In the genomic region with DNA sequence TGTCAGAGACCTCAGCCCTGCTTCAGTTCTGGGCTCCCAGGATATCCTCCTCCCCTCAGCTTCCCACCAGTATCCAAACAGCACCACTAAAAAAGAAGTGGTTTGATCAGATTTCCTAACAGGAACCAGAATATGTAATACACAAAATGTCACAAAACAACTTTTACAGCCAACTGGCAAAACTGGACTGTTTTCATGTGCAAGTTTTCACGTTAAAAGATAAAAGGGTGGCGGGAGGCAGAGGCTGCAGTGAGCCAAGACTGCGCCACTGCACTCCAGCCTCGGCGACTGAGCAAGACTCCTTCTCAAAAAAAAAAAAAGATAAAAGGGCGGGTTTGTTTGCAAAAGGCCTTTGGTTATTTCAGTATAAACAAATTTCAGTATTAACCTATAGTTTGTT, we compare ENCODE assay signal across 27 cellular contexts. TPM values are rescaled to one million over a fixed set of nuclear protein-coding genes. Genes with fewer than 3 reads are reported as not detected.
"Had no signal": no experiment of that assay in that cellular context is flagged by ENCODE, and none has a peak within 500 bp of the region (broad histone marks: within the 10 kb centered on the region; RNA-seq: fewer than 3 reads in every experiment).

No MANE protein-coding gene starts in this region.

- H3K27ac ChIP-seq: KMS-11, Peyer's patch, RWPE1, SJCRH30, WERI-Rb-1 had no signal

- H3K4me1 ChIP-seq: Peyer's patch, SJCRH30 had no signal

- H3K27me3 Mint-ChIP-seq: activated CD4-positive, alpha-beta memory T cell treated with anti-CD3 and anti-CD28 coated beads for 36 hours; activated naive CD4-positive, alpha-beta T cell treated with anti-CD3 and anti-CD28 coated beads, Interleukin-2, amount 10 ng/mL, durations not matched to agents 7 days and 5 days; activated naive CD8-positive, alpha-beta T cell treated with anti-CD3 and anti-CD28 coated beads for 36 hours had no signal

- H3K27me3 ChIP-seq: MG63, Peyer's patch, SJCRH30 had no signal

- ATAC-seq: activated CD4-positive, CD25-positive, alpha-beta regulatory T cell treated with anti-CD3 and anti-CD28 coated beads, Interleukin-2, amount 50 U/mL, for 24 hours; activated T-cell treated with anti-CD3 and anti-CD28 coated beads, Interleukin-2, amount 50 U/mL, for 72 hours had no signal

- H3K4me3 ChIP-seq: MG63, Peyer's patch, SJCRH30 had no signal

- DNase-seq: activated CD4-positive, alpha-beta memory T cell treated with anti-CD3 and anti-CD28 coated beads for 36 hours; activated CD4-positive, alpha-beta T cell treated with anti-CD3 and anti-CD28 coated beads for 4 hours; activated CD8-positive, alpha-beta memory T cell treated with anti-CD3 and anti-CD28 coated beads for 24 hours; activated gamma-delta T cell treated with Interleukin-2 at 50 U/mL for 16 hours; activated naive CD4-positive, alpha-beta T cell treated with anti-CD3 and anti-CD28 coated beads, Interleukin-2, amount 10 ng/mL, durations not matched to agents 7 days and 5 days; activated naive CD8-positive, alpha-beta T cell treated with anti-CD3 and anti-CD28 coated beads for 36 hours; activated T-cell treated with anti-CD3 and anti-CD28 coated beads, Interleukin-2, amount 50 U/mL, for 72 hours; caudate nucleus; MG63; MV-4-11; NCI-H1092 treated with DMSO at 0.1 percent for 48 hours; NCI-H1436; NCI-H2029 treated with DMSO at 0.1 percent for 48 hours; NCI-H510A treated with DMSO at 0.1 percent for 48 hours; NCI-H69; Peyer's patch; Right ventricle myocardium superior; SJCRH30; SK-N-SH; T-helper 1 cell; WERI-Rb-1 had no signal

- H3K4me2 ChIP-seq: KMS-11, SK-N-SH had no signal

- H3K9me3 Mint-ChIP-seq: activated CD4-positive, alpha-beta memory T cell treated with anti-CD3 and anti-CD28 coated beads for 36 hours; activated naive CD4-positive, alpha-beta T cell treated with anti-CD3 and anti-CD28 coated beads, Interleukin-2, amount 10 ng/mL, durations not matched to agents 7 days and 5 days; activated naive CD8-positive, alpha-beta T cell treated with anti-CD3 and anti-CD28 coated beads for 36 hours; activated T-cell treated with anti-CD3 and anti-CD28 coated beads, Interleukin-2, amount 50 U/mL, for 72 hours; activated T-helper 2 cell treated with anti-CD3 and anti-CD28 coated beads, Interferon-gamma antibody, Interleukin-2, Interleukin-4, amounts not matched to agents 10 μg/mL and 5 μg/mL and 100 μg/mL, durations not matched to agents 14 hours and 24 hours and 36 hours had no signal

- H3K9me3 ChIP-seq: MG63, Peyer's patch, SJCRH30, SK-N-SH had no signal

- H3K4me3 Mint-ChIP-seq: activated CD4-positive, alpha-beta memory T cell treated with anti-CD3 and anti-CD28 coated beads for 36 hours; activated naive CD4-positive, alpha-beta T cell treated with anti-CD3 and anti-CD28 coated beads, Interleukin-2, amount 10 ng/mL, durations not matched to agents 7 days and 5 days; activated naive CD8-positive, alpha-beta T cell treated with anti-CD3 and anti-CD28 coated beads for 36 hours; activated T-cell treated with anti-CD3 and anti-CD28 coated beads, Interleukin-2, amount 50 U/mL, for 72 hours had no signal

- H3K4me1 Mint-ChIP-seq: activated naive CD4-positive, alpha-beta T cell treated with anti-CD3 and anti-CD28 coated beads, Interleukin-2, amount 10 ng/mL, durations not matched to agents 7 days and 5 days; activated naive CD8-positive, alpha-beta T cell treated with anti-CD3 and anti-CD28 coated beads for 36 hours had no signal

- H3K27ac Mint-ChIP-seq: activated CD4-positive, alpha-beta memory T cell treated with anti-CD3 and anti-CD28 coated beads for 36 hours; activated naive CD8-positive, alpha-beta T cell treated with anti-CD3 and anti-CD28 coated beads for 36 hours; activated T-cell treated with anti-CD3 and anti-CD28 coated beads, Interleukin-2, amount 50 U/mL, for 72 hours; activated T-helper 2 cell treated with anti-CD3 and anti-CD28 coated beads, Interferon-gamma antibody, Interleukin-2, Interleukin-4, amounts not matched to agents 10 μg/mL and 5 μg/mL and 100 μg/mL, durations not matched to agents 14 hours and 24 hours and 36 hours had no signal

- H3K9ac ChIP-seq: KMS-11, SK-N-SH had no signal

RNA-seq across cellular contexts. Expression of a gene that starts 36.9 kb away (rescaled TPM):
- total RNA-seq: activated CD4-positive, alpha-beta memory T cell treated with anti-CD3 and anti-CD28 coated beads for 36 hours; activated T-cell treated with anti-CD3 and anti-CD28 coated beads, Interleukin-2, amount 50 U/mL, for 72 hours; activated T-helper 2 cell treated with anti-CD3 and anti-CD28 coated beads, Interferon-gamma antibody, Interleukin-2, Interleukin-4, amounts not matched to agents 10 μg/mL and 5 μg/mL and 100 μg/mL, durations not matched to agents 14 hours and 24 hours and 36 hours; cerebellum; Right ventricle myocardium superior; SJCRH30 had no signal
- polyA plus RNA-seq: adipose tissue, SK-N-SH had no signal
